In genomic region chr11:11659567-11660341, GRCh38 we compare ENCODE assay signal across 2 cellular contexts.
TF ChIP-seq lines count a peak whose summit lies in the region.

No MANE protein-coding gene starts in this region.

TF ChIP-seq in A549, 52 proteins besides CTCF, POLR2A, EP300 and RAD21:
- TF ChIP-seq ZNF302 (CRISPR knock-in tag; IDR thresholded peaks at IDR 0.05), result no peak

TF ChIP-seq in GM23338, 12 proteins besides CTCF, POLR2A, EP300 and RAD21 (continued from another document):
- no peak for TF ChIP-seq ZNF114 (CRISPR knock-in tag; IDR thresholded peaks at IDR 0.05)
- no peak for TF ChIP-seq POLR2AphosphoS5 (IDR thresholded peaks at IDR 0.05; ENCODE audit: low read depth)
- TF ChIP-seq EZH2phosphoT487 (IDR thresholded peaks at IDR 0.05; ENCODE audit: unreplicated experiment), result no peak
- no peak for TF ChIP-seq EZH2 (IDR thresholded peaks at IDR 0.05; ENCODE audit: low read depth, unreplicated experiment)
- TF ChIP-seq ZNF462 (CRISPR knock-in tag; IDR thresholded peaks at IDR 0.05), result no peak
- no peak for TF ChIP-seq ZNF331 (CRISPR knock-in tag; IDR thresholded peaks at IDR 0.05; ENCODE audit: low read depth)
- no peak for TF ChIP-seq REST (IDR thresholded peaks at IDR 0.05; ENCODE audit: unreplicated experiment)
- TF ChIP-seq STAT1 (IDR thresholded peaks at IDR 0.05; ENCODE audit: unreplicated experiment), result no peak
- no peak for TF ChIP-seq CREB1 (CRISPR knock-in tag; IDR thresholded peaks at IDR 0.05; ENCODE audit: low read depth)
- no peak for TF ChIP-seq NANOG (IDR thresholded peaks at IDR 0.05; ENCODE audit: borderline replicate concordance)
- TF ChIP-seq ETS1 (IDR thresholded peaks at IDR 0.05), result no peak
TF ChIP-seq in GM23338: peak in this region for 0.
